In the genomic region with DNA sequence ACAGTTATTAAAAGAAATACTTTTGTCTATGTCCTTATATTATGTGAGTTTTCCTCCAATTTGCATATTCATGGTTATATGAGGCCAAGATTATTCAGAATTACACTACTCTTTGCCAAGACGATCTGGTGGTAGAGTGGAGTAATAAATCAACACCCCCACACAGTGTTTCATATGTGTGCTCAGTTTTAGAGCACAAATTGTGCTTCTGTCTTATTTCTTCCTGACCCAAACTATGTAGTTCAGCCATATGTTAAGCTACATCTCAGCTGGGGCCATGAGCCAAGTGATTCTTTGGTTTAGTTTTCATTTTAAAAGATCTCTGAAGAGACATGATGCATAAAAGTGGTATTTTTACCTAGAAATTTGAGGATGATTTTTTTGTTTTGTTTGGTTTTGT, we compare ENCODE assay signal across 21 cellular contexts. TPM values are rescaled to one million over a fixed set of nuclear protein-coding genes. Genes with fewer than 3 reads are reported as not detected.
"Had no signal": no experiment of that assay in that cellular context is flagged by ENCODE, and none has a peak within 500 bp of the region (broad histone marks: within the 10 kb centered on the region; RNA-seq: fewer than 3 reads in every experiment).

No MANE protein-coding gene starts in this region.

- H3K4me1 Mint-ChIP-seq: activated CD4-positive, alpha-beta T cell treated with anti-CD3 and anti-CD28 coated beads for 36 hours; activated naive CD4-positive, alpha-beta T cell treated with anti-CD3 and anti-CD28 coated beads, Interleukin-2, amount 10 ng/mL, durations not matched to agents 7 days and 5 days; activated naive CD8-positive, alpha-beta T cell treated with anti-CD3 and anti-CD28 coated beads, Interleukin-2, amount 50 U/mL, for 24 hours; central memory CD8-positive, alpha-beta T cell; WTC11 had no signal

- H3K4me3 Mint-ChIP-seq: activated CD4-positive, alpha-beta T cell treated with anti-CD3 and anti-CD28 coated beads for 36 hours; activated naive CD4-positive, alpha-beta T cell treated with anti-CD3 and anti-CD28 coated beads, Interleukin-2, amount 10 ng/mL, durations not matched to agents 7 days and 5 days; activated naive CD8-positive, alpha-beta T cell treated with anti-CD3 and anti-CD28 coated beads, Interleukin-2, amount 50 U/mL, for 24 hours; central memory CD8-positive, alpha-beta T cell; natural killer cell treated with Interleukin-12 subunit alpha and Interleukin-12 subunit beta and Interleukin-15 and Interleukin-18, amount 100 ng/mL, for 72 hours; WTC11 had no signal

- H2AFZ ChIP-seq: parathyroid adenoma had no signal

- H3K36me3 Mint-ChIP-seq: WTC11 had no signal

- H3K27ac Mint-ChIP-seq: activated CD4-positive, alpha-beta T cell treated with anti-CD3 and anti-CD28 coated beads for 36 hours; activated naive CD4-positive, alpha-beta T cell treated with anti-CD3 and anti-CD28 coated beads, Interleukin-2, amount 10 ng/mL, durations not matched to agents 7 days and 5 days; activated naive CD8-positive, alpha-beta T cell treated with anti-CD3 and anti-CD28 coated beads, Interleukin-2, amount 50 U/mL, for 24 hours; natural killer cell treated with Interleukin-12 subunit alpha and Interleukin-12 subunit beta and Interleukin-15 and Interleukin-18, amount 100 ng/mL, for 72 hours; WTC11 had no signal

- H3K9me3 ChIP-seq: tibial nerve, uterus had no signal

- H3K36me3 ChIP-seq: uterus had no signal

- H3K9ac ChIP-seq: parathyroid adenoma had no signal

- FAIRE-seq: keratinocyte, TTC549 had no signal

- H3K4me1 ChIP-seq: parathyroid adenoma, tibial nerve, uterus had no signal

- ATAC-seq: activated CD4-positive, alpha-beta T cell treated with anti-CD3 and anti-CD28 coated beads for 36 hours; activated naive CD8-positive, alpha-beta T cell treated with anti-CD3 and anti-CD28 coated beads, Interleukin-2, amount 50 U/mL, for 24 hours; esophagus mucosa; natural killer cell treated with Interleukin-12 subunit alpha and Interleukin-12 subunit beta and Interleukin-15 and Interleukin-18, amount 100 ng/mL, for 72 hours; sciatic nerve; WTC11 had no signal

- H3K27ac ChIP-seq: coronary artery, parathyroid adenoma, tibial nerve, uterus had no signal

- H3K27me3 ChIP-seq: tibial nerve, uterus had no signal

- H3K4me3 ChIP-seq: coronary artery, lung, tibial nerve, uterus had no signal

- H3K27me3 Mint-ChIP-seq: activated CD4-positive, alpha-beta T cell treated with anti-CD3 and anti-CD28 coated beads for 36 hours; activated naive CD4-positive, alpha-beta T cell treated with anti-CD3 and anti-CD28 coated beads, Interleukin-2, amount 10 ng/mL, durations not matched to agents 7 days and 5 days; activated naive CD8-positive, alpha-beta T cell treated with anti-CD3 and anti-CD28 coated beads, Interleukin-2, amount 50 U/mL, for 24 hours; central memory CD8-positive, alpha-beta T cell; natural killer cell treated with Interleukin-12 subunit alpha and Interleukin-12 subunit beta and Interleukin-15 and Interleukin-18, amount 100 ng/mL, for 72 hours had no signal

- H3K9me3 Mint-ChIP-seq: activated naive CD4-positive, alpha-beta T cell treated with anti-CD3 and anti-CD28 coated beads, Interleukin-2, amount 10 ng/mL, durations not matched to agents 7 days and 5 days; activated naive CD8-positive, alpha-beta T cell treated with anti-CD3 and anti-CD28 coated beads, Interleukin-2, amount 50 U/mL, for 24 hours; central memory CD8-positive, alpha-beta T cell; natural killer cell treated with Interleukin-12 subunit alpha and Interleukin-12 subunit beta and Interleukin-15 and Interleukin-18, amount 100 ng/mL, for 72 hours; WTC11 had no signal

- DNase-seq: activated CD4-positive, alpha-beta T cell treated with anti-CD3 and anti-CD28 coated beads for 36 hours; activated CD4-positive, alpha-beta T cell treated with anti-CD3 and anti-CD28 coated beads, Interleukin-2, amount 50 U/mL, for 48 hours; activated effector memory CD4-positive, alpha-beta T cell treated with Interleukin-2 at 50 U/mL for 16 hours; activated naive CD4-positive, alpha-beta T cell treated with anti-CD3 and anti-CD28 coated beads, Interleukin-2, amount 10 ng/mL, durations not matched to agents 7 days and 5 days; activated naive CD8-positive, alpha-beta T cell treated with anti-CD3 and anti-CD28 coated beads, Interleukin-2, amount 50 U/mL, for 24 hours; aorta; effector CD4-positive, alpha-beta T cell; foreskin fibroblast; stimulated activated naive CD4-positive, alpha-beta T cell; uterus had no signal

RNA-seq across cellular contexts. Expression of a gene that starts 26.8 kb away (rescaled TPM):
- total RNA-seq: activated CD4-positive, alpha-beta T cell treated with anti-CD3 and anti-CD28 coated beads for 36 hours; natural killer cell treated with Interleukin-12 subunit alpha and Interleukin-12 subunit beta and Interleukin-15 and Interleukin-18, amount 100 ng/mL, for 72 hours had no signal
- polyA plus RNA-seq: aorta, keratinocyte had no signal
